In genomic region chr17:69779378-69780214, GRCh38 we compare ENCODE assay signal across 30 cellular contexts.
A peak's percentile ranks its signal among the peaks of the same experiment; 100 is the strongest.
DNase-seq lines count a peak whose midpoint lies in the region; TF ChIP-seq lines count a peak whose summit lies in the region.
"Had no signal": no experiment of that assay in that cellular context is flagged by ENCODE, and none has a peak within 500 bp of the region (broad histone marks: within the 10 kb centered on the region; RNA-seq: fewer than 3 reads in every experiment).

No MANE protein-coding gene starts in this region.

- DNase-seq in MCF 10A (ENCODE audit: unreplicated experiment): peak; percentile 72
- no peak for DNase-seq in mammary epithelial cell
- DNase-seq in chondrocyte (ENCODE audit: low spot score): no peak
- peak; percentile 97 for DNase-seq in iris pigment epithelial cell (ENCODE audit: low read depth)
- DNase-seq in GM20000 (ENCODE audit: low spot score): no peak
- no peak for DNase-seq in NCI-H146 treated with DMSO at 0.1 percent for 48 hours (lab: John Stamatoyannopoulos, UW; ENCODE audit: unreplicated experiment)
- no peak for DNase-seq in activated CD4-positive, CD25-positive, alpha-beta regulatory T cell treated with anti-CD3 and anti-CD28 coated beads, Interleukin-2, amount 50 U/mL, for 72 hours
- no peak for DNase-seq in stimulated activated CD4-positive, alpha-beta T cell treated with anti-CD3 and anti-CD28 coated beads, Interleukin-4, amount 100 ng/mL, for 4 hours
- DNase-seq: activated CD4-positive, alpha-beta T cell treated with anti-CD3 and anti-CD28 coated beads for 1 hour; activated CD8-positive, alpha-beta T cell treated with anti-CD3 and anti-CD28 coated beads, Interleukin-2, amount 10 ng/mL, durations not matched to agents 7 days and 5 days; activated effector memory CD4-positive, alpha-beta T cell treated with Interleukin-2 at 50 U/mL for 16 hours; activated T-cell treated with anti-CD3 and anti-CD28 coated beads for 4 hours; CD8-positive, alpha-beta T cell; effector CD8-positive, alpha-beta T cell; erythroblast; hypothalamus; immature natural killer cell; naive B cell; NCI-H2081; NCI-H82; occipital lobe; RPMI8226; small intestine; stimulated activated CD4-positive, alpha-beta T cell treated with anti-CD3 and anti-CD28 coated beads, Interleukin-1b, Interleukin-23, amount 100 ng/mL, for 48 hours had no signal

- H3K4me2 ChIP-seq in mammary epithelial cell (ENCODE audit: insufficient read depth, low read depth, low read length): no peak overlapping the region

- H3K27ac Mint-ChIP-seq in MCF 10A (ENCODE audit: low read depth, unreplicated experiment) (no peak overlapping the region), chondrocyte (ENCODE audit: unreplicated experiment) (peak overlapping the region; percentile 39)
- H3K27ac Mint-ChIP-seq: activated CD8-positive, alpha-beta T cell treated with anti-CD3 and anti-CD28 coated beads, Interleukin-2, amount 10 ng/mL, durations not matched to agents 7 days and 5 days; activated naive CD8-positive, alpha-beta T cell; B cell; CD8-positive, alpha-beta T cell; IgD-negative memory B cell; immature natural killer cell; naive B cell; T-helper 1 cell treated with Interleukin-12 subunit alpha and Interleukin-12 subunit beta and Interleukin-4 antibody, amounts not matched to agents 30 μg/mL and 1 μg/mL, for 36 hours had no signal

- dilution Hi-C loops in mammary epithelial cell (cut with HindIII; ENCODE audit: low sequenced_read_pairs): no loop called here

- no peaks in the 10 kb centered on the region for H3K27me3 Mint-ChIP-seq in MCF 10A (ENCODE audit: insufficient read depth, unreplicated experiment)
- H3K27me3 Mint-ChIP-seq in chondrocyte (ENCODE audit: low read depth): no peaks in the 10 kb centered on the region
- H3K27me3 Mint-ChIP-seq: B cell, IgD-negative memory B cell, naive B cell had no signal

- intact Hi-C loops in MCF 10A (cut with micrococcal nuclease) (no loop called here), mammary epithelial cell (cut with micrococcal nuclease) (no loop called here)

- H3K4me3 ChIP-seq in mammary epithelial cell (replicated peaks in 1 of 3; ENCODE audit: insufficient read depth in 1 of 3, low read depth in 2 of 3, low read length in 3 of 3): no peak overlapping the region
- H3K4me3 ChIP-seq: ascending aorta, tibial nerve had no signal

- POLR2A ChIA-PET in MCF 10A (lab: Yijun Ruan, JAX): interaction anchor here (1.1 to 2.2 kb wide), 2 partner anchors 12 to 18 kb away, joined by 3 to 4 read pairs; no protein-coding TSS in a partner anchor

- WGBS in mammary epithelial cell (ENCODE audit: low coverage, missing lambda C conversion rate): 91% methylated on average over 8 of the region's 8 CpGs

- TF ChIP-seq CTCF in MCF 10A (IDR thresholded peaks at IDR 0.05; ENCODE audit: unreplicated experiment) (no peak), mammary epithelial cell (conservative IDR thresholded peaks at IDR 0.05 in 1 of 2, IDR thresholded peaks at IDR 0.05 in 1 of 2; ENCODE audit: extremely low read depth in 1 of 2, insufficient read depth in 1 of 2, low read depth in 1 of 2, low read length in 2 of 2) (no peak), chondrocyte (IDR thresholded peaks at IDR 0.05) (no peak), GM20000 (IDR thresholded peaks at IDR 0.05; ENCODE audit: extremely low read depth, missing control alignments) (no peak)

- H3K4me3 Mint-ChIP-seq in MCF 10A (ENCODE audit: unreplicated experiment) (no peak overlapping the region), chondrocyte (ENCODE audit: unreplicated experiment) (no peak overlapping the region)
- H3K4me3 Mint-ChIP-seq: activated CD8-positive, alpha-beta T cell treated with anti-CD3 and anti-CD28 coated beads, Interleukin-2, amount 10 ng/mL, durations not matched to agents 7 days and 5 days; activated naive CD8-positive, alpha-beta T cell; B cell; CD8-positive, alpha-beta T cell; IgD-negative memory B cell; immature natural killer cell; naive B cell; T-helper 1 cell treated with Interleukin-12 subunit alpha and Interleukin-12 subunit beta and Interleukin-4 antibody, amounts not matched to agents 30 μg/mL and 1 μg/mL, for 36 hours had no signal

- H3K9me3 ChIP-seq in mammary epithelial cell (replicated peaks; ENCODE audit: insufficient read depth, low read length): no peaks in the 10 kb centered on the region
- H3K9me3 ChIP-seq: ascending aorta had no signal

- CTCF ChIA-PET in MCF 10A (lab: Yijun Ruan, JAX) (no interaction called here), mammary epithelial cell (lab: Charles Lee; ENCODE audit: low non-redundant PET) (no interaction called here)

- no peaks in the 10 kb centered on the region for H3K27me3 ChIP-seq in mammary epithelial cell (ENCODE audit: insufficient read depth, low read length)
- H3K27me3 ChIP-seq: ascending aorta, tibial nerve had no signal

- peaks cover 6% of the 10 kb centered on the region for H3K36me3 Mint-ChIP-seq in MCF 10A (ENCODE audit: insufficient read depth, unreplicated experiment)
- no peaks in the 10 kb centered on the region for H3K36me3 Mint-ChIP-seq in chondrocyte (ENCODE audit: low read depth)
- H3K36me3 Mint-ChIP-seq: activated naive CD8-positive, alpha-beta T cell; CD8-positive, alpha-beta T cell; immature natural killer cell; naive B cell had no signal

- H3K36me3 ChIP-seq in mammary epithelial cell (ENCODE audit: insufficient read depth, low read length): no peaks in the 10 kb centered on the region
- H3K36me3 ChIP-seq: ascending aorta, tibial nerve had no signal

- H3K4me1 ChIP-seq in mammary epithelial cell (ENCODE audit: insufficient read depth, low read length): no peaks in the 10 kb centered on the region
- H3K4me1 ChIP-seq: ascending aorta had no signal

- H4K20me1 ChIP-seq in mammary epithelial cell (ENCODE audit: insufficient read depth, low read length): no peaks in the 10 kb centered on the region

- H2AFZ ChIP-seq in mammary epithelial cell (ENCODE audit: low read depth, low read length): no peak overlapping the region

- no peaks in the 10 kb centered on the region for H3K79me2 ChIP-seq in mammary epithelial cell (ENCODE audit: insufficient read depth, low read length)

- in situ Hi-C loops in mammary epithelial cell (cut with MboI; ENCODE audit: low sequenced_read_pairs in 2 of 2): no loop called here

- peaks cover 12% of the 10 kb centered on the region for H3K4me1 Mint-ChIP-seq in MCF 10A (ENCODE audit: insufficient read depth, unreplicated experiment)
- peaks cover 10% of the 10 kb centered on the region for H3K4me1 Mint-ChIP-seq in chondrocyte (ENCODE audit: low read depth)
- H3K4me1 Mint-ChIP-seq: B cell, IgD-negative memory B cell, immature natural killer cell, naive B cell had no signal

- H3K9me3 Mint-ChIP-seq in MCF 10A (ENCODE audit: unreplicated experiment): peaks cover 19% of the 10 kb centered on the region
- peaks cover 17% of the 10 kb centered on the region for H3K9me3 Mint-ChIP-seq in chondrocyte (ENCODE audit: low read depth)

- no TSS peak for BruUV-seq in MCF 10A (replicated peaks; lab: Mats Ljungman, UMichigan)
- no TSS peak for BruUV-seq in mammary epithelial cell (replicated peaks; lab: Mats Ljungman, UMichigan)

- H3K27ac ChIP-seq in mammary epithelial cell (ENCODE audit: insufficient read depth, low read depth, low read length): no peak overlapping the region
- H3K27ac ChIP-seq: ascending aorta, tibial nerve had no signal

- H3K9ac ChIP-seq in mammary epithelial cell (ENCODE audit: insufficient read depth, low read length): no peak overlapping the region

Comparison
In these comparisons a context has a peak if more than half of its experiments do, and no peak if none do; other contexts are left out.
1. DNase-seq: peak in MCF 10A (single experiment) and iris pigment epithelial cell (single experiment); none in mammary epithelial cell (single experiment), chondrocyte (single experiment), GM20000 (single experiment), NCI-H146 treated with DMSO at 0.1 percent for 48 hours (single experiment), activated CD4-positive, CD25-positive, alpha-beta regulatory T cell treated with anti-CD3 and anti-CD28 coated beads, Interleukin-2, amount 50 U/mL, for 72 hours (single experiment) and stimulated activated CD4-positive, alpha-beta T cell treated with anti-CD3 and anti-CD28 coated beads, Interleukin-4, amount 100 ng/mL, for 4 hours (0 of 2).